28 cellular contexts compared by ENCODE assay signal in the genomic region with DNA sequence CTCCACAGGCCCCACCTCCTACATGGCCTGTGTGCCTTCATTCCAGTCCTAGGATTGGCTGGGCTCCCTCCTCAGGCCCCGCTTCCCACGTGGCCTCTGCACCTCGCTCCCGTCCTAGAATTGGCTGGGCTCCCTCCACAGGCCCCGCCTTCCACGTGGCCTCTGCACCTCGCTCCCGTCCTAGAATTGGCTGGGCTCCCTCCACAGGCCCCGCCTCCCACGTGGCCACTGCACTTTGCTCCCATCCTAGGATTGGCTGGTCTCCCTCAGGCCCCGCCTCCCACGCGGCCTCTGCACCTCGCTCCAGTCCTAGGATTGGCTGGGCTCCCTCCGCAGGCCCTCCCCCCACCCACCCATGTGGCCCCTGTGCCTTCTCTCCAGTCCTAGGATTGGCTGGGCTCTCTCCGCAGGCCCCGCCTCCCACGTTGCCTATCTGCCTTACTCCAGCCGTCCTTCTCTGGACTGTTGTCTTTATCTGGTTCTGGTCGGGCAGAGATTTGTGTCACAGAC. TPM values are rescaled to one million over a fixed set of nuclear protein-coding genes. Genes with fewer than 3 reads are reported as not detected.
"Had no signal": no experiment of that assay in that cellular context is flagged by ENCODE, and none has a peak within 500 bp of the region (broad histone marks: within the 10 kb centered on the region; RNA-seq: fewer than 3 reads in every experiment).

No MANE protein-coding gene starts in this region.

- H3K9me3 ChIP-seq: esophagus squamous epithelium, gastroesophageal sphincter, heart right ventricle had no signal

- H3K27me3 ChIP-seq: esophagus squamous epithelium, gastroesophageal sphincter, heart right ventricle had no signal

- H3K4me1 Mint-ChIP-seq: activated T-helper 17 cell treated with anti-CD3 and anti-CD28 coated beads, Interleukin-2, amount 50 U/mL, for 72 hours; WTC11 had no signal

- H3K27ac Mint-ChIP-seq: activated CD8-positive, alpha-beta T cell treated with anti-CD3 and anti-CD28 coated beads for 36 hours; activated naive CD8-positive, alpha-beta T cell; activated T-helper 17 cell treated with anti-CD3 and anti-CD28 coated beads, Interleukin-2, amount 50 U/mL, for 72 hours; effector memory CD8-positive, alpha-beta T cell; WTC11 had no signal

- H3K4me3 Mint-ChIP-seq: activated CD8-positive, alpha-beta T cell treated with anti-CD3 and anti-CD28 coated beads for 36 hours; activated naive CD8-positive, alpha-beta T cell; activated T-cell treated with anti-CD3 and anti-CD28 coated beads, Interleukin-2, amount 50 U/mL, for 4 hours; activated T-helper 17 cell treated with anti-CD3 and anti-CD28 coated beads, Interleukin-2, amount 50 U/mL, for 72 hours; effector memory CD8-positive, alpha-beta T cell; WTC11 had no signal

- H3K27me3 Mint-ChIP-seq: activated CD8-positive, alpha-beta T cell treated with anti-CD3 and anti-CD28 coated beads for 36 hours; activated naive CD8-positive, alpha-beta T cell; activated T-helper 17 cell treated with anti-CD3 and anti-CD28 coated beads, Interleukin-2, amount 50 U/mL, for 72 hours; effector memory CD8-positive, alpha-beta T cell had no signal

- H3K4me3 ChIP-seq: esophagus squamous epithelium, gastroesophageal sphincter, heart right ventricle had no signal

- H3K9me3 Mint-ChIP-seq: activated CD8-positive, alpha-beta T cell treated with anti-CD3 and anti-CD28 coated beads for 36 hours; activated T-cell treated with anti-CD3 and anti-CD28 coated beads, Interleukin-2, amount 50 U/mL, for 4 hours; activated T-helper 17 cell treated with anti-CD3 and anti-CD28 coated beads, Interleukin-2, amount 50 U/mL, for 72 hours; effector memory CD8-positive, alpha-beta T cell had no signal

- H3K4me1 ChIP-seq: esophagus squamous epithelium, gastroesophageal sphincter, heart right ventricle had no signal

- FAIRE-seq: astrocyte, colon, TTC549 had no signal

- DNase-seq: activated CD4-positive, alpha-beta T cell treated with anti-CD3 and anti-CD28 coated beads for 1 hour; activated CD4-positive, alpha-beta T cell treated with anti-CD3 and anti-CD28 coated beads for 4 hours; activated CD4-positive, alpha-beta T cell treated with anti-CD3 and anti-CD28 coated beads, Interleukin-2, amount 50 U/mL, for 1 hour; activated CD4-positive, alpha-beta T cell treated with anti-CD3 and anti-CD28 coated beads, Interleukin-2, amount 50 U/mL, for 48 hours; activated CD8-positive, alpha-beta memory T cell treated with anti-CD3 and anti-CD28 coated beads for 24 hours; activated CD8-positive, alpha-beta T cell treated with anti-CD3 and anti-CD28 coated beads for 36 hours; activated effector memory CD4-positive, alpha-beta T cell treated with Interleukin-2 at 50 U/mL for 16 hours; activated gamma-delta T cell treated with Interleukin-2 at 50 U/mL for 16 hours; activated naive CD4-positive, alpha-beta T cell treated with anti-CD3 and anti-CD28 coated beads, Interleukin-2, amount 50 U/mL, for 16 hours; activated naive CD4-positive, alpha-beta T cell treated with Interleukin-2 at 50 U/mL for 16 hours; activated T-cell treated with anti-CD3 and anti-CD28 coated beads, Interleukin-2, amount 50 U/mL, for 4 hours; amniotic stem cell; cortex of kidney; dermis blood vessel endothelial cell; effector CD4-positive, alpha-beta T cell; effector memory CD8-positive, alpha-beta T cell; esophagus squamous epithelium; foreskin melanocyte; heart right ventricle; T-helper 2 cell had no signal

- H3K27ac ChIP-seq: esophagus squamous epithelium, gastroesophageal sphincter, heart right ventricle, VCaP had no signal

- ATAC-seq: activated CD8-positive, alpha-beta T cell treated with anti-CD3 and anti-CD28 coated beads for 36 hours; activated T-cell treated with anti-CD3 and anti-CD28 coated beads, Interleukin-2, amount 50 U/mL, for 4 hours; activated T-helper 17 cell treated with anti-CD3 and anti-CD28 coated beads, Interleukin-2, amount 50 U/mL, for 72 hours; effector memory CD8-positive, alpha-beta T cell; gastroesophageal sphincter; heart right ventricle; WTC11 had no signal

RNA-seq across cellular contexts. Expression of a gene that starts 45.3 kb away (rescaled TPM):
- total RNA-seq: activated CD8-positive, alpha-beta T cell treated with anti-CD3 and anti-CD28 coated beads for 36 hours; esophagus squamous epithelium had no signal
